20 cellular contexts compared by ENCODE assay signal in the genomic region with DNA sequence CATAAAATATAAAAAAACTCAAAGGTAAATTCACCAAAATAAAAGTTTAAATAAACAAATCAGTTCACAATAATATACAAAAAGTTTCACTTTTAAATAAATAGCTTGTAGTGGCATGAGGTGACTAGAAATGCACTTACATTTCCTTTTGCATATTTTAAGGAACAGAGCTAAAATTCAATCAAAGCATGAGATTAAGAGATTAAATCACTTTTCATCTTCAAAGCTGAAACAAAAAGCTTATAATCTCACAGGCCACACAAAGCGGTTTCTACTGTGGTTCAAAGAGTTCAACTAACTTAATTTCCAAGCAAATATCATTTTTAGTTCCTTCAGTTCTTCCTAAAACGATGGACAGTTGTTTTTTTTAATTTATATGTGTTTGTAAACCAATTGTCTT. TPM values are rescaled to one million over a fixed set of nuclear protein-coding genes. Genes with fewer than 3 reads are reported as not detected.
DNase-seq lines count a peak whose midpoint lies in the region; ATAC-seq, FAIRE-seq and TF ChIP-seq lines count a peak whose summit lies in the region.
"Had no signal": no experiment of that assay in that cellular context is flagged by ENCODE, and none has a peak within 500 bp of the region (broad histone marks: within the 10 kb centered on the region; RNA-seq: fewer than 3 reads in every experiment).

No MANE protein-coding gene starts in this region.

- no peaks in the 10 kb centered on the region for H3K27me3 ChIP-seq in small intestine (ENCODE audit: control insufficient read depth in 2 of 2, insufficient read depth in 2 of 2, low read length in 2 of 2)

- TF ChIP-seq CTCF in kidney (IDR thresholded peaks at IDR 0.05; ENCODE audit: borderline replicate concordance, extremely low read depth, insufficient read depth), result no peak

- no peaks in the 10 kb centered on the region for H3K36me3 ChIP-seq in kidney (ENCODE audit: control insufficient read depth in 1 of 2, insufficient read depth in 2 of 2, low read length in 2 of 2)
- H3K36me3 ChIP-seq in small intestine (ENCODE audit: control insufficient read depth in 2 of 2, insufficient read depth in 2 of 2, low read length in 2 of 2), result peaks cover 0 to 3% of the 10 kb centered on the region in 2 donors

- H3K4me3 ChIP-seq in kidney (ENCODE audit: low read length in 2 of 2) (no peak overlapping the region), small intestine (ENCODE audit: low read depth in 1 of 2, low read length in 2 of 2) (no peak overlapping the region)
- H3K4me3 ChIP-seq: A549 had no signal

- H3K9me3 ChIP-seq in kidney (ENCODE audit: control insufficient read depth in 1 of 2, low read length in 2 of 2), result no peaks in the 10 kb centered on the region
- H3K9me3 ChIP-seq in small intestine (ENCODE audit: control insufficient read depth, low read depth), result no peaks in the 10 kb centered on the region
- H3K9me3 ChIP-seq: A549 had no signal

- ATAC-seq in GM19455 (IDR thresholded peaks at IDR 0.05; ENCODE audit: unreplicated experiment) (no peak), HG02610 (IDR thresholded peaks at IDR 0.05; ENCODE audit: unreplicated experiment) (no peak)
- ATAC-seq: A549, HCT116 had no signal

- WGBS in small intestine, 3 donors, result 56 to 69% (median 65%) methylated on average over 2 of the region's 2 CpGs

- H3K27ac ChIP-seq in kidney (ENCODE audit: low read depth in 2 of 2, low read length in 2 of 2) (no peak overlapping the region), small intestine (ENCODE audit: low read depth in 1 of 2, low read length in 1 of 2) (no peak overlapping the region)
- H3K27ac ChIP-seq: 22Rv1, A549, C4-2B had no signal

- peaks cover 0 to 6% of the 10 kb centered on the region in 2 donors for H3K4me1 ChIP-seq in kidney (ENCODE audit: control insufficient read depth in 1 of 2, insufficient read depth in 1 of 2, low read depth in 1 of 2, low read length in 2 of 2)
- no peaks in the 10 kb centered on the region for H3K4me1 ChIP-seq in small intestine (ENCODE audit: control insufficient read depth in 2 of 2, insufficient read depth in 1 of 2, low read depth in 1 of 2, low read length in 1 of 2)

- H3K9ac ChIP-seq in kidney (ENCODE audit: low read length in 2 of 2), result no peak overlapping the region

- intact Hi-C loops in kidney (cut with DNase I), result no loop called here

- FAIRE-seq in kidney (lab: Jason Lieb, UNC) (peak; percentile 95), small intestine (lab: Jason Lieb, UNC) (peak; percentile 49)
- FAIRE-seq: A549, GM12892, GM18507 had no signal

- DNase-seq in NCI-H82 (lab: John Stamatoyannopoulos, UW), result peak; percentile 42
- DNase-seq in NCI-H82 treated with DMSO at 0.1 percent for 48 hours (lab: John Stamatoyannopoulos, UW; ENCODE audit: unreplicated experiment), result no peak
- DNase-seq in OCI-M1 (lab: John Stamatoyannopoulos, UW), result peak; percentile 3
- DNase-seq in kidney, result no peak
- no peak for DNase-seq in small intestine
- no peak for DNase-seq in amygdala (lab: John Stamatoyannopoulos, UW)
- DNase-seq: AML-193; CD4-positive, alpha-beta T cell; DMS 273 treated with DMSO at 0.1 percent for 48 hours; DMS53; GOT3; H7 had no signal

RNA-seq across cellular contexts. Expression of a gene that starts 38.9 kb away (rescaled TPM):
- total RNA-seq in kidney, result 349 TPM
- polyA plus RNA-seq in kidney (ENCODE audit: insufficient read depth, low read depth, low replicate concordance), result 163 TPM
- 100 to 1,000 TPM in 1 of 3 donors, 10 to 100 TPM in 2; 51.6 to 101 (median 72.5) TPM for polyA plus RNA-seq in small intestine

Comparison
In these comparisons a context has a peak if more than half of its experiments do, and no peak if none do; other contexts are left out.
1. DNase-seq: peak in NCI-H82 (single experiment) and OCI-M1 (single experiment); none in NCI-H82 treated with DMSO at 0.1 percent for 48 hours (single experiment), kidney (single experiment), small intestine (single experiment) and amygdala (0 of 56).